ENCODE assay signal across 14 cellular contexts in genomic region chr13:75739244-75739868, GRCh38.
DNase-seq lines count a peak whose midpoint lies in the region; ATAC-seq and TF ChIP-seq lines count a peak whose summit lies in the region.
"Had no signal": no experiment of that assay in that cellular context is flagged by ENCODE, and none has a peak within 500 bp of the region (broad histone marks: within the 10 kb centered on the region; RNA-seq: fewer than 3 reads in every experiment).

No MANE protein-coding gene starts in this region.

- in situ Hi-C loops in mammary epithelial cell (cut with MboI; ENCODE audit: low sequenced_read_pairs in 2 of 2): no loop called here

- ATAC-seq in HG02759 (IDR thresholded peaks at IDR 0.05; ENCODE audit: unreplicated experiment) (peak; percentile 70), T-helper 17 cell (no peak), HG03196 (IDR thresholded peaks at IDR 0.05; ENCODE audit: unreplicated experiment) (no peak)
- ATAC-seq: activated CD8-positive, alpha-beta T cell treated with anti-CD3 and anti-CD28 coated beads for 36 hours had no signal

- H3K79me2 ChIP-seq in mammary epithelial cell (ENCODE audit: insufficient read depth, low read length) (no peaks in the 10 kb centered on the region), smooth muscle cell (ENCODE audit: low read depth) (peaks cover 60% of the 10 kb centered on the region)

- H2AFZ ChIP-seq in mammary epithelial cell (ENCODE audit: low read depth, low read length) (peak overlapping the region; percentile 78), smooth muscle cell (ENCODE audit: low read depth) (no peak overlapping the region)

- no peaks in the 10 kb centered on the region for H3K27me3 ChIP-seq in mammary epithelial cell (ENCODE audit: insufficient read depth, low read length)
- H3K27me3 ChIP-seq in smooth muscle cell (ENCODE audit: low read depth): no peaks in the 10 kb centered on the region

- no peaks in the 10 kb centered on the region for H4K20me1 ChIP-seq in mammary epithelial cell (ENCODE audit: insufficient read depth, low read length)
- peaks cover 78% of the 10 kb centered on the region for H4K20me1 ChIP-seq in smooth muscle cell (ENCODE audit: low read depth)

- TF ChIP-seq CTCF in mammary epithelial cell (conservative IDR thresholded peaks at IDR 0.05 in 1 of 2, IDR thresholded peaks at IDR 0.05 in 1 of 2; ENCODE audit: extremely low read depth in 1 of 2, insufficient read depth in 1 of 2, low read depth in 1 of 2, low read length in 2 of 2) (no peak), MCF 10A (IDR thresholded peaks at IDR 0.05; ENCODE audit: unreplicated experiment) (no peak), smooth muscle cell (IDR thresholded peaks at IDR 0.05; ENCODE audit: borderline replicate concordance, insufficient read depth, poor library complexity, severe bottlenecking) (no peak)

- peaks cover 6% of the 10 kb centered on the region for H3F3A ChIP-seq in smooth muscle cell (ENCODE audit: low read depth)

- intact Hi-C loops in mammary epithelial cell (cut with micrococcal nuclease): no loop called here
- intact Hi-C loops in MCF 10A (cut with micrococcal nuclease): no loop called here

- 4% methylated on average over 2 of the region's 2 CpGs for WGBS in mammary epithelial cell (ENCODE audit: low coverage, missing lambda C conversion rate)
- 85% methylated on average over 2 of the region's 2 CpGs for WGBS in smooth muscle cell (ENCODE audit: low lambda C conversion rate)

- H3K4me3 ChIP-seq in mammary epithelial cell (replicated peaks in 1 of 3; ENCODE audit: insufficient read depth in 1 of 3, low read depth in 2 of 3, low read length in 3 of 3) (no peak overlapping the region), smooth muscle cell (no peak overlapping the region)

- H3K36me3 Mint-ChIP-seq in MCF 10A (ENCODE audit: insufficient read depth, unreplicated experiment) (no peaks in the 10 kb centered on the region), T-helper 17 cell (ENCODE audit: low read depth) (peaks cover 2% of the 10 kb centered on the region)

- H3K27me3 Mint-ChIP-seq in MCF 10A (ENCODE audit: insufficient read depth, unreplicated experiment): no peaks in the 10 kb centered on the region
- no peaks in the 10 kb centered on the region for H3K27me3 Mint-ChIP-seq in T-helper 17 cell
- H3K27me3 Mint-ChIP-seq: activated CD8-positive, alpha-beta T cell treated with anti-CD3 and anti-CD28 coated beads for 36 hours had no signal

- H3K9me3 ChIP-seq in mammary epithelial cell (replicated peaks; ENCODE audit: insufficient read depth, low read length) (no peaks in the 10 kb centered on the region), T-helper 17 cell (ENCODE audit: control insufficient read depth, low read length, poor library complexity, severe bottlenecking) (no peaks in the 10 kb centered on the region), smooth muscle cell (replicated peaks; ENCODE audit: low read depth) (no peaks in the 10 kb centered on the region)

- no TSS peak for BruUV-seq in mammary epithelial cell (replicated peaks; lab: Mats Ljungman, UMichigan)
- BruUV-seq in MCF 10A (replicated peaks; lab: Mats Ljungman, UMichigan): no TSS peak

- dilution Hi-C loops in mammary epithelial cell (cut with HindIII; ENCODE audit: low sequenced_read_pairs): no loop called here

- H3K4me2 ChIP-seq in mammary epithelial cell (ENCODE audit: insufficient read depth, low read depth, low read length) (peak overlapping the region; percentile 48), smooth muscle cell (no peak overlapping the region)

- CTCF ChIA-PET in mammary epithelial cell (lab: Charles Lee; ENCODE audit: low non-redundant PET): no interaction called here
- CTCF ChIA-PET in MCF 10A (lab: Yijun Ruan, JAX): interaction anchor here (0.6 kb wide), 2 partner anchors 10 to 64 kb away, joined by 3 read pairs; no protein-coding TSS in a partner anchor

- H3K27ac Mint-ChIP-seq in MCF 10A (ENCODE audit: low read depth, unreplicated experiment): no peak overlapping the region
- H3K27ac Mint-ChIP-seq in T-helper 17 cell: peak overlapping the region; percentile 9
- H3K27ac Mint-ChIP-seq: activated CD8-positive, alpha-beta T cell treated with anti-CD3 and anti-CD28 coated beads for 36 hours had no signal

- H3K4me1 Mint-ChIP-seq in MCF 10A (ENCODE audit: insufficient read depth, unreplicated experiment) (peaks cover 13% of the 10 kb centered on the region), T-helper 17 cell (no peaks in the 10 kb centered on the region)

- H3K4me1 ChIP-seq in mammary epithelial cell (ENCODE audit: insufficient read depth, low read length) (peaks cover 15% of the 10 kb centered on the region), smooth muscle cell (ENCODE audit: low read depth) (no peaks in the 10 kb centered on the region)

- POLR2A ChIA-PET in MCF 10A (lab: Yijun Ruan, JAX): interaction anchor here (1.2 to 1.3 kb wide), 2 partner anchors 21 to 34 kb away, joined by 3 read pairs; no protein-coding TSS in a partner anchor

- no peaks in the 10 kb centered on the region for H3K9me3 Mint-ChIP-seq in MCF 10A (ENCODE audit: unreplicated experiment)
- H3K9me3 Mint-ChIP-seq: activated CD8-positive, alpha-beta T cell treated with anti-CD3 and anti-CD28 coated beads for 36 hours had no signal

- H3K36me3 ChIP-seq in mammary epithelial cell (ENCODE audit: insufficient read depth, low read length) (no peaks in the 10 kb centered on the region), smooth muscle cell (ENCODE audit: low read depth) (peaks cover 14% of the 10 kb centered on the region)

- H3K9ac ChIP-seq in mammary epithelial cell (ENCODE audit: insufficient read depth, low read length) (no peak overlapping the region), smooth muscle cell (ENCODE audit: low read depth) (no peak overlapping the region)

- H3K27ac ChIP-seq in mammary epithelial cell (ENCODE audit: insufficient read depth, low read depth, low read length): peak overlapping the region; percentile 34
- H3K27ac ChIP-seq in smooth muscle cell (ENCODE audit: low read depth): peak overlapping the region; percentile 36
- H3K27ac ChIP-seq in substantia nigra (ENCODE audit: low read depth, low read length, poor library complexity, severe bottlenecking): no peak overlapping the region

- DNase-seq in mammary epithelial cell (peak; percentile 69), MCF 10A (ENCODE audit: unreplicated experiment) (no peak), T-helper 17 cell (no peak), smooth muscle cell (lab: John Stamatoyannopoulos, UW; ENCODE audit: unreplicated experiment) (no peak), substantia nigra (lab: John Stamatoyannopoulos, UW) (no peak), SK-N-DZ (ENCODE audit: low spot score) (no peak)
- DNase-seq: activated CD8-positive, alpha-beta T cell treated with anti-CD3 and anti-CD28 coated beads for 36 hours; activated naive CD4-positive, alpha-beta T cell; COR-L47; erythroblast; mesendoderm; T-helper 2 cell had no signal

- H3K4me3 Mint-ChIP-seq in MCF 10A (ENCODE audit: unreplicated experiment) (no peak overlapping the region), T-helper 17 cell (no peak overlapping the region)
- H3K4me3 Mint-ChIP-seq: activated CD8-positive, alpha-beta T cell treated with anti-CD3 and anti-CD28 coated beads for 36 hours had no signal
